In genomic region chr16:88856122-88856827, GRCh38 we compare ENCODE assay signal across 1 cellular context.
TF ChIP-seq lines count a peak whose summit lies in the region.

No MANE protein-coding gene starts in this region.

TF ChIP-seq in HepG2, 621 proteins besides CTCF, POLR2A, EP300 and RAD21 (continued from another document and continues in another):
- TF ChIP-seq REST (IDR thresholded peaks at IDR 0.05; ENCODE audit: borderline replicate concordance in 1 of 2, low read depth in 1 of 2, low read length in 2 of 2): no peak
- TF ChIP-seq CSRNP1 (CRISPR knock-in tag; IDR thresholded peaks at IDR 0.05): 0 out of 2 replicates have a peak, but pooled peaks have one; percentile 47
- no peak for TF ChIP-seq HDAC2 (CRISPR knock-in tag; IDR thresholded peaks at IDR 0.05)
- TF ChIP-seq HBP1 (CRISPR knock-in tag; IDR thresholded peaks at IDR 0.05; ENCODE audit: low read depth): no peak
- no peak for TF ChIP-seq THYN1 (CRISPR knock-in tag; IDR thresholded peaks at IDR 0.05; ENCODE audit: borderline replicate concordance, low read depth)
- peak; percentile 70; the same call in 1 of the 2 replicates for TF ChIP-seq ZNF768 (CRISPR knock-in tag; IDR thresholded peaks at IDR 0.05)
- TF ChIP-seq NFAT5 (CRISPR knock-in tag; IDR thresholded peaks at IDR 0.05): no peak
- TF ChIP-seq RXRA (CRISPR knock-in tag; IDR thresholded peaks at IDR 0.05): 0 out of 2 replicates have a peak, but pooled peaks have one; percentile 63
- TF ChIP-seq HMG20A (CRISPR knock-in tag; IDR thresholded peaks at IDR 0.05; ENCODE audit: borderline replicate concordance): no peak
- TF ChIP-seq CREM (IDR thresholded peaks at IDR 0.05): no peak
- TF ChIP-seq CREM (CRISPR knock-in tag; IDR thresholded peaks at IDR 0.05): no peak
- no peak for TF ChIP-seq NRL (CRISPR knock-in tag; IDR thresholded peaks at IDR 0.05; ENCODE audit: borderline replicate concordance)
- TF ChIP-seq AGO2 (optimal IDR thresholded peaks at IDR 0.05; ENCODE audit: low read depth, low read length): peak; percentile 49
- TF ChIP-seq IRF9 (CRISPR knock-in tag; IDR thresholded peaks at IDR 0.05; ENCODE audit: borderline replicate concordance): no peak
- no peak for TF ChIP-seq NR2F6 (IDR thresholded peaks at IDR 0.05)
- TF ChIP-seq NR2F6 (CRISPR knock-in tag; IDR thresholded peaks at IDR 0.05): peak; percentile 27; the same call in 1 of the 2 replicates
- TF ChIP-seq ZBTB40 (IDR thresholded peaks at IDR 0.05): no peak
- TF ChIP-seq ZBTB40 (CRISPR knock-in tag; IDR thresholded peaks at IDR 0.05): no peak
- TF ChIP-seq ZNF672 (CRISPR knock-in tag; IDR thresholded peaks at IDR 0.05): 0 out of 2 replicates have a peak, but pooled peaks have one; percentile 9
- TF ChIP-seq BATF2 (CRISPR knock-in tag; IDR thresholded peaks at IDR 0.05): peak; percentile 22; the same call in 1 of the 2 replicates
- TF ChIP-seq ZNF574 (CRISPR knock-in tag; IDR thresholded peaks at IDR 0.05): no peak
